10 cellular contexts compared by ENCODE assay signal in the genomic region with DNA sequence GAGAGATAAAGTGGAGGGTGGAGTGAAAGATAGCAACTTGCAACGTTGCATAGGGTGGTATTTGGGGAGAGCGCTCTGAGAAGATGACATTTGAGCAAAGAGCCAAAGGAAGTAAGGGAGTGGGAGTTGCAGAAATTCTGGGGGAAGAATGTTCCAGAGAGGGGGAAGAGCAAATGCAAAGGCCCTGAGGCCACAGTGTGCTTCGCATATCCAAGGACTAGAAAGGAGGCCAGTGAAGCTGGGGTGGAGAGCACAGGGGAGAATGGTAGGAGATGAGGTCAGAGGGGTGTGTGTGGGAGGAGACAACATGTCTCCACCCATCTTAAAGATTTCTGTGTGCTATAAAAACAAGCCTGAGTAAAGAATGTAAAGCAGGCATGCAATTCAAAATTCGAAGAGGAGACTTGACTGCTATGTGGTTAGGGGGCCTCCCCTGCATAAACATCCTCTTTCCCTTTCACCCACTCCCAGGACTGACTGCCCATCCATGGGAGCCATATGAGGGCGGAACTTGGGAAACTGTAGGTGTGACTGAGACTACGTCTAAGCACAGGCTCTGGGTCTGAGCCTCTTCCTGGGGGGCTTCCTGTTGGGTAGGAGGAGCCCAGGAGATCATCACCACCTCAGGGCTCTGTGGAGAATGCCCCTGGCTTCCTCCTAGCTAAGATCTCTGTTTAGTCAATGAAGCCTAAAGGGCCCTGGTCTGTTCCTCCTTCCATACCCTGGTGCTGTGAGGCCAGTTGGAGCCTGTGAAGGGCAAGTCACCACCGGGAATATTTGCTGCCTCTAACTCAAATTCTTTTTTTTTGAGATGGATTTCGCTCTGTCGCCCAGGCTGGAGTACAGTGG. TPM values are rescaled to one million over a fixed set of nuclear protein-coding genes. Genes with fewer than 3 reads are reported as not detected.
DNase-seq lines count a peak whose midpoint lies in the region; ATAC-seq and TF ChIP-seq lines count a peak whose summit lies in the region.
"Had no signal": no experiment of that assay in that cellular context is flagged by ENCODE, and none has a peak within 500 bp of the region (broad histone marks: within the 10 kb centered on the region; RNA-seq: fewer than 3 reads in every experiment).

No MANE protein-coding gene starts in this region.

- POLR2A ChIA-PET in AG04450 (lab: Yijun Ruan, JAX) = interaction anchor here (1.1 to 1.6 kb wide), 3 partner anchors 15 to 59 kb away, joined by 3 to 4 read pairs (median 4); no protein-coding TSS in a partner anchor

- H3K36me3 ChIP-seq in HAP-1 (replicated peaks) (peaks cover 4% of the 10 kb centered on the region; the same call in 1 of the 2 replicates), WERI-Rb-1 (peaks cover 4% of the 10 kb centered on the region)
- H3K36me3 ChIP-seq: tibial artery had no signal

- peaks cover 35% of the 10 kb centered on the region for H3K4me1 ChIP-seq in HAP-1

- CTCF ChIA-PET in AG04450 (lab: Charles Lee) = interaction anchor here (0.6 to 1.0 kb wide), 2 partner anchors 54 to 55 kb away, joined by 3 to 5 read pairs; no protein-coding TSS in a partner anchor

- no peak for DNase-seq in AG04450 (ENCODE audit: low read depth, low spot score)
- peak; percentile 34 to 53 for DNase-seq in HAP-1 (ENCODE audit: low spot score in 2 of 2)
- no peak for DNase-seq in WERI-Rb-1
- peak; percentile 76 for DNase-seq in kidney glomerular epithelial cell (lab: John Stamatoyannopoulos, UW)
- DNase-seq in activated CD8-positive, alpha-beta memory T cell treated with anti-CD3 and anti-CD28 coated beads, Interleukin-2, amount 50 U/mL, for 4 hours = no peak
- DNase-seq: GF-D8 had no signal

- TF ChIP-seq CTCF in AG04450 (IDR thresholded peaks at IDR 0.05; ENCODE audit: low read depth, low read length) (no peak), WERI-Rb-1 (IDR thresholded peaks at IDR 0.05; ENCODE audit: low read depth, low read length) (no peak)

- ATAC-seq in GM21515 (IDR thresholded peaks at IDR 0.05; ENCODE audit: unreplicated experiment) (no peak), HG03442 (IDR thresholded peaks at IDR 0.05; ENCODE audit: unreplicated experiment) (no peak), HG03378 (IDR thresholded peaks at IDR 0.05; ENCODE audit: unreplicated experiment) (no peak)

- H3K4me3 ChIP-seq in AG04450 (ENCODE audit: low read depth, low read length) (no peak overlapping the region), HAP-1 (no peak overlapping the region), WERI-Rb-1 (ENCODE audit: low read depth, low read length) (no peak overlapping the region)
- H3K4me3 ChIP-seq: tibial artery had no signal

- H3K9me3 ChIP-seq in AG04450 (ENCODE audit: control insufficient read depth, insufficient read depth, low read length) = no peaks in the 10 kb centered on the region; the same call in 1 of the 2 replicates
- H3K9me3 ChIP-seq in HAP-1 = no peaks in the 10 kb centered on the region
- no peaks in the 10 kb centered on the region for H3K9me3 ChIP-seq in WERI-Rb-1 (ENCODE audit: severe bottlenecking)
- H3K9me3 ChIP-seq: tibial artery had no signal

- H3K27me3 ChIP-seq in AG04450 (ENCODE audit: control insufficient read depth, insufficient read depth, low read length) (no peaks in the 10 kb centered on the region), HAP-1 (ENCODE audit: low read depth) (no peaks in the 10 kb centered on the region), WERI-Rb-1 (ENCODE audit: insufficient read depth, low read depth, severe bottlenecking) (no peaks in the 10 kb centered on the region)
- H3K27me3 ChIP-seq: tibial artery had no signal

- H3K27ac ChIP-seq in AG04450 (ENCODE audit: low read depth, low read length) (peak overlapping the region; percentile 93), WERI-Rb-1 (peak overlapping the region; percentile 73)

- in situ Hi-C loops in HAP-1 (cut with MboI; ENCODE audit: low sequenced_read_pairs) = no loop called here

RNA-seq across cellular contexts. Expression of a gene that starts 2.9 kb away (rescaled TPM):
- 412 and 561 TPM in 2 replicates for polyA plus RNA-seq in AG04450 (2011; rRNA removed)
- polyA minus RNA-seq in AG04450 (2011; rRNA and poly(A)+ RNA removed) = 139 and 248 TPM in 2 replicates

Comparison
In these comparisons a context has a peak if more than half of its experiments do, and no peak if none do; other contexts are left out.
1. DNase-seq: peak in HAP-1 (2 of 2) and kidney glomerular epithelial cell (single experiment); none in AG04450 (single experiment), WERI-Rb-1 (single experiment) and activated CD8-positive, alpha-beta memory T cell treated with anti-CD3 and anti-CD28 coated beads, Interleukin-2, amount 50 U/mL, for 4 hours (single experiment).